In the genomic region with DNA sequence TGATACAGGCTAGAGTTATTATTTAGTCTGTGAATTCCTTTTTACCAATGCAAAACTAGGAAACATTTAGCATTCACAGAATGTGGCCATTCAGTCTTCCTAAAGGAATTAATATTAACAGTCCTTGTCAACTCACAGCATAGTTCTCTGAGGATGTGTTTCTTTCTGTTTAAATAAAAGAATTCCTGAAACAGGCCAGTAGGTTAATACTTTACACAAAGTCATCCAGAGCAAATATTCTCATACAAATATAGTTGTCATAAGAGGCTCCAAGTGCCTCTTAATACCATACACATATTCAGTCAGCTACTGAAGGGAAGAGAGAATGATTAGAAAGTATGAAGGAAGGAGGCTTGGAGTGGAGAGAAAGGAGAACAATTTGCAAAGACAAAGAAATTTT, we compare ENCODE assay signal across 1 cellular context.
TF ChIP-seq lines count a peak whose summit lies in the region.

No MANE protein-coding gene starts in this region.

TF ChIP-seq in GM23338, 12 proteins besides CTCF, POLR2A, EP300 and RAD21 (continued from another document):
- TF ChIP-seq, protein P1, sequence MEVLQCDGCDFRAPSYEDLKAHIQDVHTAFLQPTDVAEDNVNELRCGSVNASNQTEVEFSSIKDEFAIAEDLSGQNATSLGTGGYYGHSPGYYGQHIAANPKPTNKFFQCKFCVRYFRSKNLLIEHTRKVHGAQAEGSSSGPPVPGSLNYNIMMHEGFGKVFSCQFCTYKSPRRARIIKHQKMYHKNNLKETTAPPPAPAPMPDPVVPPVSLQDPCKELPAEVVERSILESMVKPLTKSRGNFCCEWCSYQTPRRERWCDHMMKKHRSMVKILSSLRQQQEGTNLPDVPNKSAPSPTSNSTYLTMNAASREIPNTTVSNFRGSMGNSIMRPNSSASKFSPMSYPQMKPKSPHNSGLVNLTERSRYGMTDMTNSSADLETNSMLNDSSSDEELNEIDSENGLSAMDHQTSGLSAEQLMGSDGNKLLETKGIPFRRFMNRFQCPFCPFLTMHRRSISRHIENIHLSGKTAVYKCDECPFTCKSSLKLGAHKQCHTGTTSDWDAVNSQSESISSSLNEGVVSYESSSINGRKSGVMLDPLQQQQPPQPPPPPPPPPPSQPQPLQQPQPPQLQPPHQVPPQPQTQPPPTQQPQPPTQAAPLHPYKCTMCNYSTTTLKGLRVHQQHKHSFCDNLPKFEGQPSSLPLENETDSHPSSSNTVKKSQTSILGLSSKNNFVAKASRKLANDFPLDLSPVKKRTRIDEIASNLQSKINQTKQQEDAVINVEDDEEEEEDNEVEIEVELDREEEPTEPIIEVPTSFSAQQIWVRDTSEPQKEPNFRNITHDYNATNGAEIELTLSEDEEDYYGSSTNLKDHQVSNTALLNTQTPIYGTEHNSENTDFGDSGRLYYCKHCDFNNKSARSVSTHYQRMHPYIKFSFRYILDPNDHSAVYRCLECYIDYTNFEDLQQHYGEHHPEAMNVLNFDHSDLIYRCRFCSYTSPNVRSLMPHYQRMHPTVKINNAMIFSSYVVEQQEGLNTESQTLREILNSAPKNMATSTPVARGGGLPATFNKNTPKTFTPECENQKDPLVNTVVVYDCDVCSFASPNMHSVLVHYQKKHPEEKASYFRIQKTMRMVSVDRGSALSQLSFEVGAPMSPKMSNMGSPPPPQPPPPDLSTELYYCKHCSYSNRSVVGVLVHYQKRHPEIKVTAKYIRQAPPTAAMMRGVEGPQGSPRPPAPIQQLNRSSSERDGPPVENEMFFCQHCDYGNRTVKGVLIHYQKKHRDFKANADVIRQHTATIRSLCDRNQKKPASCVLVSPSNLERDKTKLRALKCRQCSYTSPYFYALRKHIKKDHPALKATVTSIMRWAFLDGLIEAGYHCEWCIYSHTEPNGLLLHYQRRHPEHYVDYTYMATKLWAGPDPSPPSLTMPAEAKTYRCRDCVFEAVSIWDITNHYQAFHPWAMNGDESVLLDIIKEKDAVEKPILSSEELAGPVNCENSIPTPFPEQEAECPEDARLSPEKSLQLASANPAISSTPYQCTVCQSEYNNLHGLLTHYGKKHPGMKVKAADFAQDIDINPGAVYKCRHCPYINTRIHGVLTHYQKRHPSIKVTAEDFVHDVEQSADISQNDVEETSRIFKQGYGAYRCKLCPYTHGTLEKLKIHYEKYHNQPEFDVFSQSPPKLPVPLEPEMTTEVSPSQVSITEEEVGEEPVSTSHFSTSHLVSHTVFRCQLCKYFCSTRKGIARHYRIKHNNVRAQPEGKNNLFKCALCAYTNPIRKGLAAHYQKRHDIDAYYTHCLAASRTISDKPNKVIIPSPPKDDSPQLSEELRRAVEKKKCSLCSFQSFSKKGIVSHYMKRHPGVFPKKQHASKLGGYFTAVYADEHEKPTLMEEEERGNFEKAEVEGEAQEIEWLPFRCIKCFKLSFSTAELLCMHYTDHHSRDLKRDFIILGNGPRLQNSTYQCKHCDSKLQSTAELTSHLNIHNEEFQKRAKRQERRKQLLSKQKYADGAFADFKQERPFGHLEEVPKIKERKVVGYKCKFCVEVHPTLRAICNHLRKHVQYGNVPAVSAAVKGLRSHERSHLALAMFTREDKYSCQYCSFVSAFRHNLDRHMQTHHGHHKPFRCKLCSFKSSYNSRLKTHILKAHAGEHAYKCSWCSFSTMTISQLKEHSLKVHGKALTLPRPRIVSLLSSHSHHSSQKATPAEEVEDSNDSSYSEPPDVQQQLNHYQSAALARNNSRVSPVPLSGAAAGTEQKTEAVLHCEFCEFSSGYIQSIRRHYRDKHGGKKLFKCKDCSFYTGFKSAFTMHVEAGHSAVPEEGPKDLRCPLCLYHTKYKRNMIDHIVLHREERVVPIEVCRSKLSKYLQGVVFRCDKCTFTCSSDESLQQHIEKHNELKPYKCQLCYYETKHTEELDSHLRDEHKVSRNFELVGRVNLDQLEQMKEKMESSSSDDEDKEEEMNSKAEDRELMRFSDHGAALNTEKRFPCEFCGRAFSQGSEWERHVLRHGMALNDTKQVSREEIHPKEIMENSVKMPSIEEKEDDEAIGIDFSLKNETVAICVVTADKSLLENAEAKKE (CRISPR knock-in tag; IDR thresholded peaks at IDR 0.05): no peak
- TF ChIP-seq CREB1 (CRISPR knock-in tag; IDR thresholded peaks at IDR 0.05; ENCODE audit: low read depth): no peak
- TF ChIP-seq EZH2 (IDR thresholded peaks at IDR 0.05; ENCODE audit: low read depth, unreplicated experiment): no peak
- no peak for TF ChIP-seq POLR2AphosphoS5 (IDR thresholded peaks at IDR 0.05; ENCODE audit: low read depth)
- no peak for TF ChIP-seq ZNF114 (CRISPR knock-in tag; IDR thresholded peaks at IDR 0.05)
- TF ChIP-seq ZNF331 (CRISPR knock-in tag; IDR thresholded peaks at IDR 0.05; ENCODE audit: low read depth): no peak
- no peak for TF ChIP-seq EZH2phosphoT487 (IDR thresholded peaks at IDR 0.05; ENCODE audit: unreplicated experiment)
- TF ChIP-seq STAT1 (IDR thresholded peaks at IDR 0.05; ENCODE audit: unreplicated experiment): no peak
- TF ChIP-seq, protein P2, sequence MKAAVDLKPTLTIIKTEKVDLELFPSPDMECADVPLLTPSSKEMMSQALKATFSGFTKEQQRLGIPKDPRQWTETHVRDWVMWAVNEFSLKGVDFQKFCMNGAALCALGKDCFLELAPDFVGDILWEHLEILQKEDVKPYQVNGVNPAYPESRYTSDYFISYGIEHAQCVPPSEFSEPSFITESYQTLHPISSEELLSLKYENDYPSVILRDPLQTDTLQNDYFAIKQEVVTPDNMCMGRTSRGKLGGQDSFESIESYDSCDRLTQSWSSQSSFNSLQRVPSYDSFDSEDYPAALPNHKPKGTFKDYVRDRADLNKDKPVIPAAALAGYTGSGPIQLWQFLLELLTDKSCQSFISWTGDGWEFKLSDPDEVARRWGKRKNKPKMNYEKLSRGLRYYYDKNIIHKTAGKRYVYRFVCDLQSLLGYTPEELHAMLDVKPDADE (IDR thresholded peaks at IDR 0.05): no peak
